24 cellular contexts compared by ENCODE assay signal in the genomic region with DNA sequence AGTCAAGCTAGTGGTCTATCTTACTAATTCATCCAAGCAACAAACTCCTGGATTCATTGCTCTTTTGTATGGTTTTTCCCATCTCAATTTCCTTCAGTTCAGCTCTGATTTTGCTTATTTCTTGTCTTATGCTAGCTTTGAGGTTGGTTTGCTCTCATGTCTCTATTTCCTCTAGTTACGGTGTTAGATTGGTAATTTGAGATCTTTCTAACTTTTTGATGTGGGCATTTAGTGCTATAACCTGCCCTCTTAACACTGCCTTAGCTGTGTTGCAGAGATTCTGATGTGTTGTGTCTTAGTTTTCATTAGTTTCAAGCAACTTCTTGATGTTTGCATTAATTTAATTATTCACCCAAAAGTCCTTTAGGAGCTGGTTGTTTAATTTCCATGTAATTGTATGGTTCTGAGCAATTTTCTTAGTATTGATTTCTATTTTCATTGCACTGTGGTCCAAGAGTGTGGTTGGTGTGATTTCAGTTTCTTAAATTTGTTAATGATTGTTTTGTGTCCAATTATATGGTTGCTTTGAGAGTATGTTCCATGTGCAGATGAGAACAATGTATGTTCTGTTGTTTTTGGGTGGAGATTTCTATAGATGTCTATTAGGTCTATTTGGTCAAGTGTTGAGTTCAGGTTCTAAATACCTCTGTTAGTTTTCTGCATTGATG.
DNase-seq lines count a peak whose midpoint lies in the region; ATAC-seq lines count a peak whose summit lies in the region.
"Had no signal": no experiment of that assay in that cellular context is flagged by ENCODE, and none has a peak within 500 bp of the region (broad histone marks: within the 10 kb centered on the region; RNA-seq: fewer than 3 reads in every experiment).

No MANE protein-coding gene starts in this region.

- no peaks in the 10 kb centered on the region for H3K36me3 Mint-ChIP-seq in CD4-positive, CD25-positive, alpha-beta regulatory T cell
- H3K36me3 Mint-ChIP-seq: CD14-positive monocyte had no signal

- peaks cover 0 to 13% (median 2%) of the 10 kb centered on the region in 7 donors for H3K9me3 Mint-ChIP-seq in CD4-positive, CD25-positive, alpha-beta regulatory T cell
- H3K9me3 Mint-ChIP-seq: activated CD8-positive, alpha-beta T cell treated with anti-CD3 and anti-CD28 coated beads for 36 hours had no signal

- peak overlapping the region; percentile 41 for H3K4me3 ChIP-seq in CD4-positive, CD25-positive, alpha-beta regulatory T cell (ENCODE audit: low read depth, low read length)
- H3K4me3 ChIP-seq: lower lobe of right lung, MG63, right lobe of liver, tibial artery had no signal

- peak in 1 of 3 donors; percentile 28 for DNase-seq in CD4-positive, CD25-positive, alpha-beta regulatory T cell
- no peak for DNase-seq in NCI-H2107 treated with DMSO at 0.1 percent for 48 hours (lab: John Stamatoyannopoulos, UW; ENCODE audit: unreplicated experiment)
- DNase-seq in stimulated activated CD4-positive, alpha-beta T cell treated with anti-CD3 and anti-CD28 coated beads, Interleukin-4, amount 100 ng/mL, for 4 hours = no peak
- no peak for DNase-seq in KG1 (lab: John Stamatoyannopoulos, UW)
- DNase-seq: activated CD8-positive, alpha-beta T cell treated with anti-CD3 and anti-CD28 coated beads for 36 hours; caudate nucleus; DMS79; effector CD4-positive, alpha-beta T cell; H9; head of caudate nucleus; lower lobe of right lung; MG63; NCI-H1436 treated with DMSO at 0.1 percent for 48 hours; NCI-H774; PC-3; right lobe of liver; SIG-M5; tibial artery had no signal

- peak overlapping the region; percentile 28 to 73 (median 48) for H3K27ac Mint-ChIP-seq in CD4-positive, CD25-positive, alpha-beta regulatory T cell
- H3K27ac Mint-ChIP-seq: activated CD8-positive, alpha-beta T cell treated with anti-CD3 and anti-CD28 coated beads for 36 hours; CD14-positive monocyte; H9 had no signal

- peak overlapping the region in 3 of 4 donors; percentile 11 to 60 (median 56) for H3K4me3 Mint-ChIP-seq in CD4-positive, CD25-positive, alpha-beta regulatory T cell
- H3K4me3 Mint-ChIP-seq: activated CD8-positive, alpha-beta T cell treated with anti-CD3 and anti-CD28 coated beads for 36 hours; CD14-positive monocyte; H9 had no signal

- H3K27ac ChIP-seq in CD4-positive, CD25-positive, alpha-beta regulatory T cell (ENCODE audit: insufficient read depth, low read length, poor library complexity, severe bottlenecking) = no peak overlapping the region
- H3K27ac ChIP-seq: lower lobe of right lung, right lobe of liver, tibial artery had no signal

- H3K9me3 ChIP-seq in CD4-positive, CD25-positive, alpha-beta regulatory T cell (ENCODE audit: control insufficient read depth in 2 of 2, low read length in 2 of 2) = no peaks in the 10 kb centered on the region
- H3K9me3 ChIP-seq: lower lobe of right lung, MG63, right lobe of liver, tibial artery had no signal

- peaks cover 14 to 24% (median 16%) of the 10 kb centered on the region in 4 donors for H3K4me1 Mint-ChIP-seq in CD4-positive, CD25-positive, alpha-beta regulatory T cell
- H3K4me1 Mint-ChIP-seq: CD14-positive monocyte had no signal

- H3K4me1 ChIP-seq in CD4-positive, CD25-positive, alpha-beta regulatory T cell (ENCODE audit: control insufficient read depth, insufficient read depth, low read length, poor library complexity, severe bottlenecking) = peaks cover 3% of the 10 kb centered on the region
- H3K4me1 ChIP-seq: lower lobe of right lung, right lobe of liver, tibial artery had no signal

- H3K27me3 Mint-ChIP-seq in CD4-positive, CD25-positive, alpha-beta regulatory T cell = peaks cover 4% of the 10 kb centered on the region
- H3K27me3 Mint-ChIP-seq: activated CD8-positive, alpha-beta T cell treated with anti-CD3 and anti-CD28 coated beads for 36 hours had no signal

- ATAC-seq in CD4-positive, CD25-positive, alpha-beta regulatory T cell (ENCODE audit: low read depth in 2 of 2) = no peak
- ATAC-seq in GM18873 (IDR thresholded peaks at IDR 0.05; ENCODE audit: low FRiP score, unreplicated experiment) (peak; percentile 68), GM21619 (IDR thresholded peaks at IDR 0.05; ENCODE audit: unreplicated experiment) (peak; percentile 71), HG03460 (IDR thresholded peaks at IDR 0.05; ENCODE audit: unreplicated experiment) (peak; percentile 83), GM21825 (IDR thresholded peaks at IDR 0.05; ENCODE audit: unreplicated experiment) (no peak)
- ATAC-seq: activated CD8-positive, alpha-beta T cell treated with anti-CD3 and anti-CD28 coated beads for 36 hours; HepG2; lower lobe of right lung; PC-3; right lobe of liver had no signal

- H3K27me3 ChIP-seq in CD4-positive, CD25-positive, alpha-beta regulatory T cell (ENCODE audit: control insufficient read depth, insufficient read depth, low read length) = no peaks in the 10 kb centered on the region
- H3K27me3 ChIP-seq: MG63, right lobe of liver, tibial artery had no signal

- no peaks in the 10 kb centered on the region for H3K36me3 ChIP-seq in CD4-positive, CD25-positive, alpha-beta regulatory T cell (ENCODE audit: control insufficient read depth, insufficient read depth, low read length)
- H3K36me3 ChIP-seq: lower lobe of right lung, MG63, right lobe of liver, tibial artery had no signal

Comparison
In these comparisons a context has a peak if more than half of its experiments do, and no peak if none do; other contexts are left out.
1. ATAC-seq: peak in GM18873 (single experiment), GM21619 (single experiment) and HG03460 (single experiment); none in CD4-positive, CD25-positive, alpha-beta regulatory T cell (0 of 2) and GM21825 (single experiment).